In the genomic region with DNA sequence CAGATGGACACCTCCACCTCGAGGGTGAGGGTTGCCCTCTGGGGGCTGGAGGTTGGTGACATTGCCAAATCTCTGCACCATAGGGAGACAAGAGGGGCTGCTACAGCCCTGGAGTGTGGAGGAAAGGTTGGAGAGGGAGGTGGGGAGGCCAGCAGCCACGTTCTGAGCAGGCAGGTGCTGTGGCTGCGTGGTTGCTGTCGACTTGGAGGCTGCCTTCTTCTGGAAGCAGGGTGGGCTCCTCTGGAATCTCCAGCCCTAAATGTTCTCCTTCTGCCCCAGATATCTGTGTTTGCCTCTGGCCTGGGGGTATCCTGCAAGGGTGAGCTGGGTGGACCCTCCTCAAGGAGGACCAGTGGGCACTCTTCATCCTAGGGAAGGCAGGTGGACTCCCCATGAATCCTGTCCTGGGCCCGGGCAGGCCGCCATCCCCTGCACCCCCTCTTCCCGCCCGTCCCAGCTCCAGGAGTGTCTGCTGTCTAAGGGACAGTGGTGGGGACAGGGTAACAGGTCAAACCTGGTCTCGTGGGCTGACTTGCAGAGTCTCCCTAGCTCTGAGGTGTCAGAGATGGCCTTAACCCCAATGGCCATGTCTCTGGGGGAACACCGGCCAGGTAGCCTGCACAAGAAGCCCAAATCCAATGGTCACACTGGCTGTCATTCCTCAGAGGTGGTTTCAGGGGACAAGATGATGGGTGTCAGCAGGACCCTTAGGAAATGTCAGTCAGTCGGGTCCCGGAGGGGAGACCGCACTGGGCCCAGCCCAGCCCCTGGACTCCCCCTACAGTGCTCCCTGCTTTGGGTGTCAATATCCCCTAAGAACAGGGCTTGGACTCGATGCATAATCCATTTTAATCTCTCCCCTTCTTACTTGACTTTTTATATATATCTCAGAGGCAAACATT, we compare ENCODE assay signal across 21 cellular contexts. TPM values are rescaled to one million over a fixed set of nuclear protein-coding genes. Genes with fewer than 3 reads are reported as not detected.
"Had no signal": no experiment of that assay in that cellular context is flagged by ENCODE, and none has a peak within 500 bp of the region (broad histone marks: within the 10 kb centered on the region; RNA-seq: fewer than 3 reads in every experiment).

No MANE protein-coding gene starts in this region.

- ATAC-seq: activated CD8-positive, alpha-beta memory T cell treated with anti-CD3 and anti-CD28 coated beads, Interleukin-2, amount 10 ng/mL, durations not matched to agents 7 days and 5 days; activated CD8-positive, alpha-beta T cell treated with anti-CD3 and anti-CD28 coated beads for 36 hours; activated naive CD8-positive, alpha-beta T cell treated with anti-CD3 and anti-CD28 coated beads, Interleukin-2, amount 50 U/mL, for 24 hours; body of pancreas; gastrocnemius medialis; left cardiac atrium; T-cell had no signal

- DNase-seq: activated CD4-positive, alpha-beta T cell treated with anti-CD3 and anti-CD28 coated beads, Interleukin-2, amount 10 ng/mL, durations not matched to agents 7 days and 5 days; activated CD4-positive, CD25-positive, alpha-beta regulatory T cell treated with anti-CD3 and anti-CD28 coated beads, Interleukin-2, amount 50 U/mL, for 72 hours; activated CD8-positive, alpha-beta memory T cell treated with anti-CD3 and anti-CD28 coated beads, Interleukin-2, amount 10 ng/mL, durations not matched to agents 7 days and 5 days; activated CD8-positive, alpha-beta T cell treated with anti-CD3 and anti-CD28 coated beads for 36 hours; activated gamma-delta T cell; activated naive CD4-positive, alpha-beta T cell treated with anti-CD3 and anti-CD28 coated beads, Interleukin-2, amount 50 U/mL, for 16 hours; activated naive CD8-positive, alpha-beta T cell treated with anti-CD3 and anti-CD28 coated beads, Interleukin-2, amount 50 U/mL, for 24 hours; activated T-cell treated with anti-CD3 and anti-CD28 coated beads for 4 hours; body of pancreas; esophagus squamous epithelium; gastrocnemius medialis; left cardiac atrium; stimulated activated CD4-positive, alpha-beta T cell treated with anti-CD3 and anti-CD28 coated beads, Interleukin-4, amount 100 ng/mL, for 1 hour; stimulated activated naive CD4-positive, alpha-beta T cell; T-cell had no signal

- H3K9me3 ChIP-seq: body of pancreas, esophagus squamous epithelium, gastrocnemius medialis, prostate gland, tibial artery had no signal

- H3K36me3 ChIP-seq: esophagus squamous epithelium, gastrocnemius medialis, prostate gland, tibial artery had no signal

- H3K27me3 ChIP-seq: body of pancreas, esophagus squamous epithelium, gastrocnemius medialis, tibial artery had no signal

- H3K27ac ChIP-seq: body of pancreas, gastrocnemius medialis, prostate gland, tibial artery, VCaP had no signal

- H3K4me1 ChIP-seq: body of pancreas, gastrocnemius medialis, prostate gland, tibial artery had no signal

- H3K4me3 ChIP-seq: body of pancreas, esophagus squamous epithelium, gastrocnemius medialis, prostate gland, tibial artery had no signal

RNA-seq across cellular contexts. Expression of a gene that starts 32.3 kb away (rescaled TPM):
- total RNA-seq: activated CD4-positive, alpha-beta T cell treated with anti-CD3 and anti-CD28 coated beads, Interleukin-2, amount 10 ng/mL, durations not matched to agents 7 days and 5 days; activated CD8-positive, alpha-beta memory T cell treated with anti-CD3 and anti-CD28 coated beads, Interleukin-2, amount 10 ng/mL, durations not matched to agents 7 days and 5 days; activated CD8-positive, alpha-beta T cell treated with anti-CD3 and anti-CD28 coated beads for 36 hours; body of pancreas; chondrocyte; mononuclear cell; osteoblast had no signal
